In the genomic region with DNA sequence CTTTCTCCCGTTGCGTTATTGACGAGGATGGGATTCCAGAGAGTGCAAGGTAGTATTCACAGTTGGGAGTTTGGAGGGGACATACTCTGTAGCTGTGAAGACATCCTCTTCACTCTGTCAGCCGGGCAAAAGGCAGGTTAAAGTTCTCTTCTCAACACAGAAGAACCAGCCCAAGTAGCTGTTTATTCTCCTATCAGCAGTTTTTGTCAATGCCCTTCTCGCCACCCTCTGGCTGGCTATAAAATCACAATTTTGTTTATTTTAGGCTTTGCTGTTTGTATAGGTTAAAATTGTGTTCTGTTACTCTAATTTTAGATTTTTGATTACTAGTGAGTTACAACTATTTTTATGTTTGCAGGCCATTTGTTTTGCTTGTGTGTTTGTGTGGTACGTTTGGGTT, we compare ENCODE assay signal across 8 cellular contexts. TPM values are rescaled to one million over a fixed set of nuclear protein-coding genes. Genes with fewer than 3 reads are reported as not detected.
DNase-seq lines count a peak whose midpoint lies in the region; ATAC-seq, FAIRE-seq and TF ChIP-seq lines count a peak whose summit lies in the region.

No MANE protein-coding gene starts in this region.

- H3K27me3 ChIP-seq in H1 (replicated peaks in 1 of 4; ENCODE audit: control insufficient read depth in 3 of 4, extremely low read depth in 1 of 4, insufficient read depth in 3 of 4, low read length in 3 of 4): no peaks in the 10 kb centered on the region
- no peaks in the 10 kb centered on the region for H3K27me3 ChIP-seq in small intestine (ENCODE audit: control insufficient read depth in 2 of 2, insufficient read depth in 2 of 2, low read length in 2 of 2)

- H4K91ac ChIP-seq in H1 (replicated peaks; ENCODE audit: insufficient read length, low read length): no peak overlapping the region

- H3K36me3 ChIP-seq in H1 (ENCODE audit: control insufficient read depth in 2 of 4, insufficient read depth in 4 of 4, low read length in 3 of 4): no peaks in the 10 kb centered on the region
- no peaks in the 10 kb centered on the region for H3K36me3 ChIP-seq in small intestine (ENCODE audit: control insufficient read depth in 2 of 2, insufficient read depth in 2 of 2, low read length in 2 of 2)

- 77% methylated on average over 6 of the region's 6 CpGs; no CpG with 5 or more reads in 1 of the 2 experiments for WGBS in H1 (ENCODE audit: extremely low coverage in 1 of 2, insufficient coverage in 1 of 2, insufficient read length in 1 of 2, insufficient replicate concordance in 2 of 2, low coverage in 1 of 2, low lambda C conversion rate in 2 of 2, missing lambda C conversion rate in 1 of 2), 2 experiments
- WGBS in small intestine, 3 donors: 10 to 36% (median 16%) methylated on average over 6 of the region's 6 CpGs

- H3K79me2 ChIP-seq in H1 (ENCODE audit: control insufficient read depth in 1 of 2, insufficient read depth in 2 of 2, low read length in 2 of 2): no peaks in the 10 kb centered on the region

- CTCF ChIA-PET in activated CD4-positive, alpha-beta T cell treated with anti-CD3 and anti-CD28 coated beads for 36 hours (lab: Charles Lee): interaction anchor here (0.7 kb wide), 1 partner anchor 843 kb away, joined by 3 read pairs; no protein-coding TSS in a partner anchor
- CTCF ChIA-PET in H1 (lab: Charles Lee; ENCODE audit: partially characterized antibody): interaction anchor here (0.6 to 2.2 kb wide), 8 partner anchors 9 to 410 kb away, joined by 3 to 11 read pairs (median 4); a partner anchor contains a TSS

- H3K27me3 Mint-ChIP-seq in activated CD4-positive, alpha-beta T cell treated with anti-CD3 and anti-CD28 coated beads for 36 hours: no peaks in the 10 kb centered on the region

- no peak overlapping the region for H3K4me3 Mint-ChIP-seq in activated CD4-positive, alpha-beta T cell treated with anti-CD3 and anti-CD28 coated beads for 36 hours

- H4K8ac ChIP-seq in H1 (ENCODE audit: extremely low read depth, insufficient read depth, low read length): no peak overlapping the region

- TF ChIP-seq POLR2A in H1 (IDR thresholded peaks at IDR 0.05; ENCODE audit: control extremely low read depth in 1 of 2, low read depth in 2 of 2, low read length in 2 of 2): no peak

- H2BK5ac ChIP-seq in H1 (ENCODE audit: low read depth, low read length): no peak overlapping the region

- H3K9me3 ChIP-seq in H1 (ENCODE audit: insufficient read depth in 2 of 2, low read depth in 1 of 2, low read length in 1 of 2) (peaks cover 9% of the 10 kb centered on the region in 2 experiments; a peak in 2 of 4 replicates), small intestine (ENCODE audit: control insufficient read depth, low read depth) (no peaks in the 10 kb centered on the region)

- peak in 2 of 3 experiments; percentile 32 to 39; a peak in 2 of 4 replicates for TF ChIP-seq CTCF in H1 (IDR thresholded peaks at IDR 0.05; ENCODE audit: control extremely low read depth in 1 of 3, insufficient read depth in 1 of 3, low read depth in 1 of 3, low read length in 3 of 3)

- no peak overlapping the region for H2BK15ac ChIP-seq in H1 (ENCODE audit: low read length)

- H3K23me2 ChIP-seq in H1 (ENCODE audit: low read depth, low read length): no peaks in the 10 kb centered on the region

- no peaks in the 10 kb centered on the region for H3K36me3 Mint-ChIP-seq in activated CD4-positive, alpha-beta T cell treated with anti-CD3 and anti-CD28 coated beads for 36 hours (ENCODE audit: low read depth)

- FAIRE-seq in H1 (lab: Jason Lieb, UNC) (peak; percentile 28), small intestine (lab: Jason Lieb, UNC) (no peak)

- no peak overlapping the region for H3K14ac ChIP-seq in H1 (ENCODE audit: insufficient read length)

- H3K27ac Mint-ChIP-seq in activated CD4-positive, alpha-beta T cell treated with anti-CD3 and anti-CD28 coated beads for 36 hours: no peak overlapping the region

- H4K5ac ChIP-seq in H1 (ENCODE audit: insufficient read length, low read depth, low read length): no peak overlapping the region

- H2BK12ac ChIP-seq in H1 (ENCODE audit: low read depth, low read length): no peak overlapping the region

- H3K4me1 Mint-ChIP-seq in activated CD4-positive, alpha-beta T cell treated with anti-CD3 and anti-CD28 coated beads for 36 hours: no peaks in the 10 kb centered on the region

- H2BK20ac ChIP-seq in H1 (ENCODE audit: low read length): no peak overlapping the region

- H2BK120ac ChIP-seq in H1 (replicated peaks; ENCODE audit: low read depth, low read length): no peak overlapping the region

- H3K18ac ChIP-seq in H1 (ENCODE audit: extremely low read depth, low read length): no peak overlapping the region

- peak; percentile 67 to 74 for TF ChIP-seq RAD21 in H1 (IDR thresholded peaks at IDR 0.05 in 1 of 2, conservative IDR thresholded peaks at IDR 0.05 in 1 of 2; ENCODE audit: low read depth in 2 of 2, low read length in 2 of 2)

- peaks cover 13% of the 10 kb centered on the region for H3K9me3 Mint-ChIP-seq in activated CD4-positive, alpha-beta T cell treated with anti-CD3 and anti-CD28 coated beads for 36 hours (ENCODE audit: low read depth)

- no peak overlapping the region for H3K4me3 ChIP-seq in H1 (ENCODE audit: extremely low read depth in 1 of 4, insufficient read depth in 2 of 4, low read depth in 3 of 4, low read length in 4 of 4)
- H3K4me3 ChIP-seq in small intestine (ENCODE audit: low read depth in 1 of 2, low read length in 2 of 2): no peak overlapping the region

- no peak overlapping the region for H3K23ac ChIP-seq in H1 (ENCODE audit: insufficient read length)

- peak; percentile 25 for DNase-seq in activated CD4-positive, alpha-beta T cell treated with anti-CD3 and anti-CD28 coated beads for 36 hours
- no peak for DNase-seq in activated CD4-positive, alpha-beta T cell treated with anti-CD3 and anti-CD28 coated beads for 48 hours
- DNase-seq in NAMALWA (ENCODE audit: low spot score): peak; percentile 36
- no peak for DNase-seq in H1 (ENCODE audit: low read depth in 1 of 2, low spot score in 2 of 2)
- peak; percentile 17 for DNase-seq in small intestine
- DNase-seq in germinal center (ENCODE audit: low spot score): no peak
- no peak for DNase-seq in COLO668 (lab: John Stamatoyannopoulos, UW; ENCODE audit: unreplicated experiment)

- no peak for ATAC-seq in activated CD4-positive, alpha-beta T cell treated with anti-CD3 and anti-CD28 coated beads for 36 hours
- no peak for ATAC-seq in HG03354 (IDR thresholded peaks at IDR 0.05; ENCODE audit: poor library complexity, severe bottlenecking, unreplicated experiment)

- intact Hi-C loops in activated CD4-positive, alpha-beta T cell treated with anti-CD3 and anti-CD28 coated beads for 36 hours (cut with DNase I, micrococcal nuclease): no loop called here

- no peak overlapping the region for H3K9ac ChIP-seq in H1 (replicated peaks in 1 of 4; ENCODE audit: extremely low read depth in 1 of 4, low read depth in 3 of 4, low read length in 3 of 4)

- H3K27ac ChIP-seq in H1 (ENCODE audit: low read depth, low read length) (no peak overlapping the region), small intestine (ENCODE audit: low read depth in 1 of 2, low read length in 1 of 2) (no peak overlapping the region)

- H3K4ac ChIP-seq in H1 (replicated peaks; ENCODE audit: insufficient read length, low read depth, low read length): no peak overlapping the region

- H3K4me1 ChIP-seq in H1 (replicated peaks in 1 of 4; ENCODE audit: control insufficient read depth in 3 of 4, insufficient read depth in 4 of 4, low read length in 3 of 4): no peaks in the 10 kb centered on the region
- no peaks in the 10 kb centered on the region for H3K4me1 ChIP-seq in small intestine (ENCODE audit: control insufficient read depth in 2 of 2, insufficient read depth in 1 of 2, low read depth in 1 of 2, low read length in 1 of 2)

- H3K56ac ChIP-seq in H1 (replicated peaks; ENCODE audit: insufficient read length, low read depth, low read length): no peak overlapping the region

- no peak for TF ChIP-seq EP300 in H1 (IDR thresholded peaks at IDR 0.05; ENCODE audit: borderline replicate concordance in 1 of 2, low read depth in 2 of 2, low read length in 2 of 2)

- H2AK5ac ChIP-seq in H1 (ENCODE audit: low read depth, low read length): no peak overlapping the region

- H3K4me2 ChIP-seq in H1 (ENCODE audit: insufficient read depth in 1 of 2, low read depth in 2 of 2, low read length in 2 of 2): no peak overlapping the region

- H4K20me1 ChIP-seq in H1 (replicated peaks in 1 of 2; ENCODE audit: control insufficient read depth in 1 of 2, insufficient read depth in 2 of 2, low read length in 2 of 2): no peaks in the 10 kb centered on the region

- no peaks in the 10 kb centered on the region for H3K79me1 ChIP-seq in H1 (ENCODE audit: low read depth, low read length)

- H2AFZ ChIP-seq in H1 (ENCODE audit: low read length): peak overlapping the region; percentile 98

- POLR2A ChIA-PET in activated CD4-positive, alpha-beta T cell treated with anti-CD3 and anti-CD28 coated beads for 36 hours (lab: Charles Lee): no interaction called here
- POLR2A ChIA-PET in H1 (lab: Charles Lee; ENCODE audit: partially characterized antibody): interaction anchor here (5.6 kb wide), 1 partner anchor 62 kb away, joined by 24 read pairs; a partner anchor contains a TSS

RNA-seq across cellular contexts. Expression of a gene that starts 37.9 kb away (rescaled TPM):
- not detected for total RNA-seq in activated CD4-positive, alpha-beta T cell treated with anti-CD3 and anti-CD28 coated beads for 36 hours
- not detected in 2 replicates for total RNA-seq in H1 (2021; fragmentation: NEBNext Ultra II Directional; extraction: Animal tissue kit (Norgen Biotek cat#: 25700))
- polyA plus RNA-seq in H1 (2011; rRNA removed): 0.02 TPM in 1 of 2 replicates, not detected in the other
- polyA plus RNA-seq in H1 (2011; cell fraction: cytosol; rRNA removed): not detected
- not detected for polyA plus RNA-seq in H1 (2011; cell fraction: nucleus; rRNA removed)
- 0.03 TPM in 3 of 4 replicates, not detected in the other for polyA plus RNA-seq in H1 (2012, experiment 1 of 2)
- not detected for polyA plus RNA-seq in H1 (2012, experiment 2 of 2)
- 0.04 TPM for polyA plus RNA-seq in H1 (2013, experiment 1 of 2)
- polyA plus RNA-seq in H1 (2013, experiment 2 of 2): 0.06 TPM
- not detected in 2 replicates for polyA minus RNA-seq in H1 (2011; rRNA and poly(A)+ RNA removed)
- polyA minus RNA-seq in H1 (2011; cell fraction: cytosol; rRNA and poly(A)+ RNA removed): not detected
- polyA minus RNA-seq in H1 (2011; cell fraction: nucleus; rRNA and poly(A)+ RNA removed): not detected
- polyA plus RNA-seq in small intestine: not detected

RNA-seq across cellular contexts. Expression of a gene that starts 52.8 kb away (rescaled TPM):
- total RNA-seq in activated CD4-positive, alpha-beta T cell treated with anti-CD3 and anti-CD28 coated beads for 36 hours: under 1 TPM; 0.11 TPM
- 0.34 and 0.44 TPM in 2 replicates for total RNA-seq in H1 (2021; fragmentation: NEBNext Ultra II Directional; extraction: Animal tissue kit (Norgen Biotek cat#: 25700))
- polyA plus RNA-seq in H1 (2011; rRNA removed): 0.09 and 0.15 TPM in 2 replicates
- 0.17 TPM for polyA plus RNA-seq in H1 (2011; cell fraction: cytosol; rRNA removed)
- 0.23 TPM for polyA plus RNA-seq in H1 (2011; cell fraction: nucleus; rRNA removed)
- 0.16 to 0.25 TPM (median 0.19 TPM) in 3 of 4 replicates, not detected in the other for polyA plus RNA-seq in H1 (2012, experiment 1 of 2)
- polyA plus RNA-seq in H1 (2012, experiment 2 of 2): not detected
- 0.10 TPM for polyA plus RNA-seq in H1 (2013, experiment 1 of 2)
- 0.15 TPM for polyA plus RNA-seq in H1 (2013, experiment 2 of 2)
- polyA minus RNA-seq in H1 (2011; rRNA and poly(A)+ RNA removed): not detected in 2 replicates
- polyA minus RNA-seq in H1 (2011; cell fraction: cytosol; rRNA and poly(A)+ RNA removed): not detected
- not detected for polyA minus RNA-seq in H1 (2011; cell fraction: nucleus; rRNA and poly(A)+ RNA removed)
- under 1 TPM in 1 of 3 donors, not detected in 2; 0.04 TPM for polyA plus RNA-seq in small intestine

Comparison
In these comparisons a context has a peak if more than half of its experiments do, and no peak if none do; other contexts are left out.
1. DNase-seq: peak in activated CD4-positive, alpha-beta T cell treated with anti-CD3 and anti-CD28 coated beads for 36 hours (single experiment), NAMALWA (single experiment) and small intestine (single experiment); none in activated CD4-positive, alpha-beta T cell treated with anti-CD3 and anti-CD28 coated beads for 48 hours (single experiment), H1 (0 of 2), germinal center (single experiment) and COLO668 (single experiment).